ENCODE assay signal across 17 cellular contexts in the genomic region with DNA sequence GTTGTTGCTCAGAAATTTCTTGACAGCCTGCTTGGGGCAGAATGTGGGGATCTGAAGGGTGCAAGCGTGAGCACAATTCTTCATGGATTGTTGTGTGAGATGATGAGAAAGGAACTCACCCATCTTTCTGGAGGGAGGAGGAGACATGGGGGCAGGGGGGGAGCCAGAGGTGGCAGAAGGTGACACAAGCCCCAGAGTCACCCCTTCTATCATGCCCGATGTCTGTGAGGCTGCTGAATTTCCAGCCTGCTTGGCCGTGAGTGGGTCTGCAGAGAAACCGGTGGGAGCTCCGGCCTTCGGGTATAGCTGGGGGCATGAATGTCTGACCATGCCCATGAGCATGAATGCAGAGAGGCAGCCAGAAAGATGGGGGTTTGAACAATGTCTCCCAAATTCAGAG.
DNase-seq lines count a peak whose midpoint lies in the region; ATAC-seq and TF ChIP-seq lines count a peak whose summit lies in the region.
"Had no signal": no experiment of that assay in that cellular context is flagged by ENCODE, and none has a peak within 500 bp of the region (broad histone marks: within the 10 kb centered on the region; RNA-seq: fewer than 3 reads in every experiment).

No MANE protein-coding gene starts in this region.

- no peaks in the 10 kb centered on the region for H3K27me3 ChIP-seq in BLaER1
- H3K27me3 ChIP-seq in MG63, result no peaks in the 10 kb centered on the region
- peaks cover 0 to 22% (median 0%) of the 10 kb centered on the region in 45 donors for H3K27me3 ChIP-seq in dorsolateral prefrontal cortex
- H3K27me3 ChIP-seq in H9 (ENCODE audit: insufficient read depth, low read length), result no peaks in the 10 kb centered on the region
- H3K27me3 ChIP-seq: Peyer's patch had no signal

- H3K36me3 Mint-ChIP-seq in T-helper 2 cell treated with Interferon-gamma antibody and Interleukin-4, amounts not matched to agents 5 μg/mL and 100 μg/mL, for 36 hours (ENCODE audit: low read depth), result no peaks in the 10 kb centered on the region
- peaks cover 0 to 9% (median 2%) of the 10 kb centered on the region in 3 experiments; a peak in 3 of 7 replicates for H3K36me3 Mint-ChIP-seq in H9 (ENCODE audit: insufficient read depth in 1 of 3, low read depth in 3 of 3)
- H3K36me3 Mint-ChIP-seq: CD14-positive monocyte had no signal

- H3K27ac Mint-ChIP-seq in T-helper 2 cell treated with Interferon-gamma antibody and Interleukin-4, amounts not matched to agents 5 μg/mL and 100 μg/mL, for 36 hours, result no peak overlapping the region
- no peak overlapping the region for H3K27ac Mint-ChIP-seq in H9
- H3K27ac Mint-ChIP-seq: CD14-positive monocyte, HFFc6 had no signal

- H3K23ac ChIP-seq in H9 (ENCODE audit: insufficient read length, low read depth, low read length), result no peak overlapping the region

- no peak overlapping the region for H3K56ac ChIP-seq in H9 (ENCODE audit: insufficient read length, low read depth, low read length)

- no peak overlapping the region for H3K18ac ChIP-seq in H9 (ENCODE audit: insufficient read length, low read depth, low read length)

- H3K27ac ChIP-seq in BLaER1, result no peak overlapping the region
- H3K27ac ChIP-seq in dorsolateral prefrontal cortex, result no peak overlapping the region
- no peak overlapping the region for H3K27ac ChIP-seq in H9 (ENCODE audit: insufficient read length, low read depth, low read length)
- H3K27ac ChIP-seq: Peyer's patch had no signal

- no peak overlapping the region for H3K4me3 Mint-ChIP-seq in T-helper 2 cell treated with Interferon-gamma antibody and Interleukin-4, amounts not matched to agents 5 μg/mL and 100 μg/mL, for 36 hours
- H3K4me3 Mint-ChIP-seq in H9, result no peak overlapping the region
- H3K4me3 Mint-ChIP-seq: CD14-positive monocyte, HFFc6 had no signal

- H3K4me2 ChIP-seq in BLaER1, result peak overlapping the region; percentile 27
- H3K4me2 ChIP-seq in H9 (ENCODE audit: insufficient read depth, insufficient read length, low read length), result no peak overlapping the region

- H2BK12ac ChIP-seq in H9 (ENCODE audit: insufficient read length, low read depth, low read length), result no peak overlapping the region

- no peak overlapping the region for H2BK5ac ChIP-seq in H9 (ENCODE audit: insufficient read length, low read length)

- H3K36me3 ChIP-seq in BLaER1, result no peaks in the 10 kb centered on the region
- peaks cover 28% of the 10 kb centered on the region for H3K36me3 ChIP-seq in MG63
- H3K36me3 ChIP-seq: Peyer's patch had no signal

- H3K9ac ChIP-seq in BLaER1 (no peak overlapping the region), H9 (ENCODE audit: extremely low read depth, insufficient read length, low read length) (no peak overlapping the region)

- H4K8ac ChIP-seq in H9 (replicated peaks; ENCODE audit: insufficient read length, low read depth, low read length), result no peak overlapping the region

- no peak overlapping the region for H4K5ac ChIP-seq in H9 (ENCODE audit: insufficient read length, low read depth, low read length)

- no CpG with 5 or more reads among the region's 6 CpGs for WGBS in H9 (ENCODE audit: extremely low coverage, insufficient read length, low lambda C conversion rate)

- no peak overlapping the region; the same call in 1 of the 2 replicates for H3K14ac ChIP-seq in H9 (ENCODE audit: insufficient read depth, low read length)

- no peak for TF ChIP-seq CTCF in dorsolateral prefrontal cortex (IDR thresholded peaks at IDR 0.05 in 54 of 56, conservative IDR thresholded peaks at IDR 0.05 in 2 of 56; ENCODE audit: low read depth in 1 of 56, partially characterized antibody in 56 of 56)
- no peak for TF ChIP-seq CTCF in H9 (conservative IDR thresholded peaks at IDR 0.05)

- H3K4ac ChIP-seq in H9 (ENCODE audit: low read depth, low read length), result no peak overlapping the region

- peaks cover 19% of the 10 kb centered on the region for H3K9me3 ChIP-seq in BLaER1
- peaks cover 2% of the 10 kb centered on the region for H3K9me3 ChIP-seq in MG63
- no peaks in the 10 kb centered on the region for H3K9me3 ChIP-seq in H9 (ENCODE audit: control insufficient read depth, low read depth, low read length)
- H3K9me3 ChIP-seq: Peyer's patch had no signal

- H3K9me3 Mint-ChIP-seq in T-helper 2 cell treated with Interferon-gamma antibody and Interleukin-4, amounts not matched to agents 5 μg/mL and 100 μg/mL, for 36 hours, result peaks cover 24% of the 10 kb centered on the region
- peaks cover 13 to 19% of the 10 kb centered on the region in 2 experiments for H3K9me3 Mint-ChIP-seq in H9

- H3T11ph ChIP-seq in H9 (ENCODE audit: low read length), result no peak overlapping the region

- H4K91ac ChIP-seq in H9 (ENCODE audit: insufficient read length, low read depth, low read length), result no peak overlapping the region

- H2BK20ac ChIP-seq in H9 (ENCODE audit: low read depth, low read length, poor library complexity, severe bottlenecking), result no peak overlapping the region

- DNase-seq in MG63 (no peak), dorsolateral prefrontal cortex (no peak), mesenteric fat pad (ENCODE audit: low spot score) (peak; percentile 33), H9 (no peak)
- DNase-seq in T-helper 2 cell treated with Interferon-gamma antibody and Interleukin-4, amounts not matched to agents 5 μg/mL and 100 μg/mL, for 36 hours (ENCODE audit: low spot score), result no peak
- DNase-seq: AML-193, DMS53, GF-D8, HFFc6, NCI-H1092, NCI-H1436 treated with DMSO at 0.1 percent for 48 hours, NCI-H1930, NCI-H510A had no signal

- no peak overlapping the region for H2BK15ac ChIP-seq in H9 (ENCODE audit: low read depth, low read length)

- no peaks in the 10 kb centered on the region for H3K79me2 ChIP-seq in H9 (ENCODE audit: insufficient read depth, low read length)

- H3K23me2 ChIP-seq in H9 (ENCODE audit: insufficient read length, low read depth, low read length, poor library complexity, severe bottlenecking), result no peaks in the 10 kb centered on the region

- H3K27me3 Mint-ChIP-seq in T-helper 2 cell treated with Interferon-gamma antibody and Interleukin-4, amounts not matched to agents 5 μg/mL and 100 μg/mL, for 36 hours (ENCODE audit: low read depth), result no peaks in the 10 kb centered on the region
- peaks cover 23% of the 10 kb centered on the region for H3K27me3 Mint-ChIP-seq in H9 (ENCODE audit: low read depth)

- H2AFZ ChIP-seq in H9 (ENCODE audit: low read length), result no peak overlapping the region

- H2AK5ac ChIP-seq in H9 (ENCODE audit: insufficient read length, low read length), result no peak overlapping the region

- no peaks in the 10 kb centered on the region for H3K4me1 Mint-ChIP-seq in T-helper 2 cell treated with Interferon-gamma antibody and Interleukin-4, amounts not matched to agents 5 μg/mL and 100 μg/mL, for 36 hours (ENCODE audit: low read depth)
- peaks cover 0 to 4% of the 10 kb centered on the region in 2 experiments; a peak in 1 of 4 replicates for H3K4me1 Mint-ChIP-seq in H9
- H3K4me1 Mint-ChIP-seq: CD14-positive monocyte had no signal

- ATAC-seq in GM18858 (IDR thresholded peaks at IDR 0.05; ENCODE audit: unreplicated experiment), result no peak

- no peaks in the 10 kb centered on the region for H3K79me1 ChIP-seq in H9 (ENCODE audit: insufficient read depth, low read depth, low read length, poor library complexity, severe bottlenecking)

- H3K4me3 ChIP-seq in BLaER1, result no peak overlapping the region
- H3K4me3 ChIP-seq in MG63, result peak overlapping the region; percentile 79
- peak overlapping the region in 41 of 59 donors; percentile 13 to 62 (median 43) for H3K4me3 ChIP-seq in dorsolateral prefrontal cortex
- H3K4me3 ChIP-seq: Peyer's patch had no signal

- no peaks in the 10 kb centered on the region for H4K20me1 ChIP-seq in BLaER1
- H4K20me1 ChIP-seq in H9 (ENCODE audit: control insufficient read depth, insufficient read depth, insufficient read length), result no peaks in the 10 kb centered on the region

- intact Hi-C loops in dorsolateral prefrontal cortex (cut with DNase I), result no loop called here

- H3K4me1 ChIP-seq in BLaER1 (peaks cover 7% of the 10 kb centered on the region; the same call in 1 of the 2 replicates), H9 (ENCODE audit: insufficient read depth, low read length) (no peaks in the 10 kb centered on the region)
- H3K4me1 ChIP-seq: Peyer's patch had no signal

- no peak overlapping the region for H2BK120ac ChIP-seq in H9 (ENCODE audit: low read depth, low read length, poor library complexity, severe bottlenecking)
